ENCODE assay signal across 23 cellular contexts in the genomic region with DNA sequence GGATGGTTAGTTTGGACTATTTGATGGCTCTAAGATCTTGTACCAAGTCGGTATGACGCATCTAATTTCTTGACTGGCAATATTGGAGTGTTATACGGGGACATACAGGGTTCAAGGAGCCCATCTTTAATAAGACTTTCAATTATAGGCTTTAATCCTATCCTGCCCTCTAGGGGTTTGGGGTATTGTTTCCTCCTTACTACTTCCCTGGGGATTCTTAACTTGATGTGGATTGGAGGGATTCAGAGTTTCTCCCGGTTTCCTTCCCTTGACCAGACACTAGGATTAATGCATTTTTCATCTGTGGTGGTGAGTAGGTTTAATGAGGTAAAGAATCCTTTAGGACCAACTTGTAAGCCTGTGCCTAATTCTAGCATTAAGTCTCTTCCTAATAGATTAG. TPM values are rescaled to one million over a fixed set of nuclear protein-coding genes. Genes with fewer than 3 reads are reported as not detected.
A peak's percentile ranks its signal among the peaks of the same experiment; 100 is the strongest.
DNase-seq lines count a peak whose midpoint lies in the region; ATAC-seq and TF ChIP-seq lines count a peak whose summit lies in the region.
"Had no signal": no experiment of that assay in that cellular context is flagged by ENCODE, and none has a peak within 500 bp of the region (broad histone marks: within the 10 kb centered on the region; RNA-seq: fewer than 3 reads in every experiment).

No MANE protein-coding gene starts in this region.

- H3K27me3 ChIP-seq in neural progenitor cell: peaks cover 19% of the 10 kb centered on the region
- H3K27me3 ChIP-seq: SJSA1 had no signal

- H3K4me1 Mint-ChIP-seq in HFFc6 (ENCODE audit: low read depth) (no peaks in the 10 kb centered on the region), WTC11 (peaks cover 7% of the 10 kb centered on the region), neural progenitor cell (peaks cover 10% of the 10 kb centered on the region)

- H3K9ac ChIP-seq in neural progenitor cell: no peak overlapping the region

- H3K4me1 ChIP-seq in neural progenitor cell: peaks cover 15% of the 10 kb centered on the region
- H3K4me1 ChIP-seq: SJSA1 had no signal

- H3K36me3 Mint-ChIP-seq in HFFc6 (ENCODE audit: low read depth) (no peaks in the 10 kb centered on the region), WTC11 (peaks cover 7% of the 10 kb centered on the region), neural progenitor cell (peaks cover 12% of the 10 kb centered on the region)

- H3K9me3 Mint-ChIP-seq in HFFc6 (peaks cover 17% of the 10 kb centered on the region), WTC11 (peaks cover 13% of the 10 kb centered on the region), neural progenitor cell (peaks cover 26% of the 10 kb centered on the region)

- no peak overlapping the region for H3K4me3 Mint-ChIP-seq in HFFc6
- H3K4me3 Mint-ChIP-seq in WTC11: no peak overlapping the region
- H3K4me3 Mint-ChIP-seq in neural progenitor cell: no peak overlapping the region
- H3K4me3 Mint-ChIP-seq: CD4-positive, CD25-positive, alpha-beta regulatory T cell had no signal

- H3K4me3 ChIP-seq in neural progenitor cell (no peak overlapping the region), foreskin fibroblast (ENCODE audit: low read depth in 1 of 2, low read length in 2 of 2) (no peak overlapping the region)
- H3K4me3 ChIP-seq: SJSA1 had no signal

- H3F3A ChIP-seq in neural progenitor cell (ENCODE audit: low read depth): peaks cover 4% of the 10 kb centered on the region

- ATAC-seq in WTC11: peak; percentile 49; the same call in 1 of the 2 replicates
- ATAC-seq: Panc1 had no signal

- POLR2A ChIA-PET in WTC11 (lab: Charles Lee): no interaction called here

- H3K4me2 ChIP-seq in neural progenitor cell: no peak overlapping the region

- H3K27ac Mint-ChIP-seq in HFFc6: no peak overlapping the region
- no peak overlapping the region; the same call in 1 of the 2 replicates for H3K27ac Mint-ChIP-seq in WTC11
- H3K27ac Mint-ChIP-seq in neural progenitor cell: no peak overlapping the region

- peak; percentile 30 for DNase-seq in ELR (ENCODE audit: low read depth)
- DNase-seq in HFFc6: no peak
- no peak for DNase-seq in WTC11 (ENCODE audit: low spot score)
- no peak for DNase-seq in neural progenitor cell (ENCODE audit: low spot score)
- DNase-seq in hepatic stellate cell (ENCODE audit: low spot score): no peak
- no peak for DNase-seq in DMS153 treated with DMSO at 0.1 percent for 48 hours (lab: John Stamatoyannopoulos, UW; ENCODE audit: unreplicated experiment)
- no peak for DNase-seq in SKM-1 (lab: John Stamatoyannopoulos, UW; ENCODE audit: unreplicated experiment)
- no peak for DNase-seq in foreskin fibroblast
- DNase-seq: CD4-positive, CD25-positive, alpha-beta regulatory T cell; COR-L47; DMS79 treated with DMSO at 0.1 percent for 48 hours; KG1; NCI-H1092 treated with DMSO at 0.1 percent for 48 hours; NCI-H1436 treated with DMSO at 0.1 percent for 48 hours; NCI-H1930; NCI-H2227 treated with DMSO at 0.1 percent for 48 hours; NCI-H510A; NCI-H748 treated with DMSO at 0.1 percent for 48 hours had no signal

- H3K79me2 ChIP-seq in neural progenitor cell (ENCODE audit: low read depth): no peaks in the 10 kb centered on the region

- CTCF ChIA-PET in WTC11 (lab: Charles Lee): interaction anchor here (1.4 to 6.2 kb wide), 11 partner anchors 22 to 332 kb away, joined by 3 to 87 read pairs (median 8); partner anchors contain the start of genes CENPM, NAGA, NDUFA6 and SEPTIN3

- H2AFZ ChIP-seq in neural progenitor cell (replicated peaks): no peak overlapping the region

- H3K27ac ChIP-seq in neural progenitor cell: no peak overlapping the region
- H3K27ac ChIP-seq: HL-60, SJSA1 had no signal

- no peaks in the 10 kb centered on the region for H3K9me3 ChIP-seq in neural progenitor cell (ENCODE audit: low read depth)

- H3K36me3 ChIP-seq in neural progenitor cell: no peaks in the 10 kb centered on the region
- H3K36me3 ChIP-seq: SJSA1 had no signal

- H4K20me1 ChIP-seq in neural progenitor cell (ENCODE audit: low read depth): no peaks in the 10 kb centered on the region

- TF ChIP-seq CTCF in HFFc6 (IDR thresholded peaks at IDR 0.05) (peak; percentile 24; the same call in 1 of the 2 replicates), WTC11 (IDR thresholded peaks at IDR 0.05) (no peak), neural progenitor cell (IDR thresholded peaks at IDR 0.05) (peak; percentile 11), foreskin fibroblast (IDR thresholded peaks at IDR 0.05; ENCODE audit: low read depth, low read length) (no peak)

- peaks cover 4% of the 10 kb centered on the region for H3K27me3 Mint-ChIP-seq in HFFc6 (ENCODE audit: insufficient read depth)
- peaks cover 33% of the 10 kb centered on the region for H3K27me3 Mint-ChIP-seq in WTC11 (ENCODE audit: low read depth)
- H3K27me3 Mint-ChIP-seq in neural progenitor cell (ENCODE audit: insufficient read depth, low read depth): peaks cover 2% of the 10 kb centered on the region
- H3K27me3 Mint-ChIP-seq: CD4-positive, CD25-positive, alpha-beta regulatory T cell had no signal

TF ChIP-seq in WTC11, 78 proteins besides CTCF, POLR2A, EP300 and RAD21:
- TF ChIP-seq ZNF396 (CRISPR knock-in tag; IDR thresholded peaks at IDR 0.05; ENCODE audit: borderline replicate concordance): no peak
- TF ChIP-seq ZNF423 (CRISPR knock-in tag; IDR thresholded peaks at IDR 0.05): no peak
- TF ChIP-seq, protein P1, sequence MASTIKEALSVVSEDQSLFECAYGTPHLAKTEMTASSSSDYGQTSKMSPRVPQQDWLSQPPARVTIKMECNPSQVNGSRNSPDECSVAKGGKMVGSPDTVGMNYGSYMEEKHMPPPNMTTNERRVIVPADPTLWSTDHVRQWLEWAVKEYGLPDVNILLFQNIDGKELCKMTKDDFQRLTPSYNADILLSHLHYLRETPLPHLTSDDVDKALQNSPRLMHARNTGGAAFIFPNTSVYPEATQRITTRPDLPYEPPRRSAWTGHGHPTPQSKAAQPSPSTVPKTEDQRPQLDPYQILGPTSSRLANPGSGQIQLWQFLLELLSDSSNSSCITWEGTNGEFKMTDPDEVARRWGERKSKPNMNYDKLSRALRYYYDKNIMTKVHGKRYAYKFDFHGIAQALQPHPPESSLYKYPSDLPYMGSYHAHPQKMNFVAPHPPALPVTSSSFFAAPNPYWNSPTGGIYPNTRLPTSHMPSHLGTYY (CRISPR knock-in tag; IDR thresholded peaks at IDR 0.05): no peak
- TF ChIP-seq HMGA2 (CRISPR knock-in tag; IDR thresholded peaks at IDR 0.05): no peak
TF ChIP-seq in WTC11: peak in this region for 0.

RNA-seq across cellular contexts. Expression of gene CYP2D6, which starts 18.8 kb away (rescaled TPM):
- total RNA-seq in HFFc6 (2021; fragmentation: NEBNext Ultra II Directional; extraction: Animal tissue kit (Norgen Biotek cat#: 25700)): under 1 TPM in 5 of 6 experiments, not detected in 1; 0.13 to 0.35 (median 0.17) TPM
- 1.4 to 1.7 TPM (median 1.6 TPM) in 3 replicates for total RNA-seq in WTC11 (2021)
- 0.24 and 1.5 TPM in 2 replicates for total RNA-seq in neural progenitor cell (ENCODE audit: low replicate concordance)
- total RNA-seq: H4 had no signal

RNA-seq across cellular contexts. Expression of gene NDUFA6, which starts 21.2 kb away (rescaled TPM):
- total RNA-seq in HFFc6 (2021; fragmentation: NEBNext Ultra II Directional; extraction: Animal tissue kit (Norgen Biotek cat#: 25700)): 10 to 100 TPM; 69.6 to 90.2 (median 81.9) TPM
- total RNA-seq in WTC11 (2021) (84.6 to 90.8 TPM (median 85.9 TPM) in 3 replicates), neural progenitor cell (ENCODE audit: low replicate concordance) (100 and 132 TPM in 2 replicates)

RNA-seq across cellular contexts. Expression of gene SMDT1, which starts 32.3 kb away (rescaled TPM):
- total RNA-seq in HFFc6 (2021; fragmentation: NEBNext Ultra II Directional; extraction: Animal tissue kit (Norgen Biotek cat#: 25700)): 10 to 100 TPM; 46.8 to 55.4 (median 51.7) TPM
- total RNA-seq in WTC11 (2021): 39.9 to 50.6 TPM (median 49.6 TPM) in 3 replicates
- 2.9 and 6.3 TPM in 2 replicates for total RNA-seq in neural progenitor cell (ENCODE audit: low replicate concordance)

RNA-seq across cellular contexts. Expression of gene PHETA2, which starts 37.8 kb away (rescaled TPM):
- total RNA-seq in HFFc6 (2021; fragmentation: NEBNext Ultra II Directional; extraction: Animal tissue kit (Norgen Biotek cat#: 25700)): 10 to 100 TPM in 2 of 6 experiments, 1 to 10 TPM in 4; 7.4 to 12.5 (median 7.6) TPM
- 5.7 to 7.1 TPM (median 6.3 TPM) in 3 replicates for total RNA-seq in WTC11 (2021)
- 0.79 and 2.3 TPM in 2 replicates for total RNA-seq in neural progenitor cell (ENCODE audit: low replicate concordance)
- total RNA-seq: H4, HT1080 had no signal

RNA-seq across cellular contexts. Expression of gene NAGA, which starts 41.2 kb away (rescaled TPM):
- total RNA-seq in HFFc6 (2021; fragmentation: NEBNext Ultra II Directional; extraction: Animal tissue kit (Norgen Biotek cat#: 25700)): 10 to 100 TPM; 19.5 to 24.4 (median 21.7) TPM
- total RNA-seq in WTC11 (2021) (19.4 to 22.8 TPM (median 22.3 TPM) in 3 replicates), neural progenitor cell (ENCODE audit: low replicate concordance) (14.9 and 29.1 TPM in 2 replicates)

Comparison
In these comparisons a context has a peak if more than half of its experiments do, and no peak if none do; other contexts are left out.
1. CTCF ChIP-seq: peak in HFFc6 (single experiment) and neural progenitor cell (single experiment); none in WTC11 (single experiment) and foreskin fibroblast (single experiment).